ENCODE assay signal across 13 cellular contexts in the genomic region with DNA sequence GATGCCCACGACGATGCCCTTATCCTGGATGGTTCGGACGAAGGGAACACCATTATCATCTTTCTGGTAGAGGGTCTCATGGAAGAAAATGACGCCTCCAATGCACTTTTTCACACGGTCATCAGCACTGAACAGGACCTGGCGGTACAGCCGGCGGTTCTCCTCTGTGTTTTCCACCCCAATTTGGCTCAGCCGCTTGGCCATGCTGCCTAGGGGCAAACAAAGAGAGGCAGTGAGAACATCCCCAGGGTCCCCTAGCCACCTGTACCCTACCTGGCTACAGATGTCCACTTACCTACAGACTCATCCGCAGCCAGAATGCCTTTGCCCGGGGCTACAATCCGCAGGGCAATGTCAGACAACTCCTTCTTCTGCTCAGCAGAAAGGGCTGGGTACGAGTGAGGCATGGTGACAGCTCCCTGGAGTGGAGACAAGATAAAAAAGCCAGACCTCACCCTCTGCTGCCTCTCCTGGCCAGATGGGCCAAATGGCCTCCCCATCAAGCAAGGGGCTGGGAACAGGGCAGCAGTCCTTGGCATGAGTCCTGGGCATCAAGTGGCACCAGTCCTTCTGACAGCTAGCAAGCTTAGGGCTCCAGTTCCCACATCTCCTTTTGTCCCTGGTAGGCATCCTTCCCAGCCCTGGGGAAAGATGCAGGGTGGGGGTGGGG. TPM values are rescaled to one million over a fixed set of nuclear protein-coding genes. Genes with fewer than 3 reads are reported as not detected.
A peak's percentile ranks its signal among the peaks of the same experiment; 100 is the strongest.
DNase-seq lines count a peak whose midpoint lies in the region; ATAC-seq and TF ChIP-seq lines count a peak whose summit lies in the region.
"Had no signal": no experiment of that assay in that cellular context is flagged by ENCODE, and none has a peak within 500 bp of the region (broad histone marks: within the 10 kb centered on the region; RNA-seq: fewer than 3 reads in every experiment).

No MANE protein-coding gene starts in this region.

- H3F3A ChIP-seq in SK-N-SH (replicated peaks; ENCODE audit: insufficient read depth): peaks cover 14% of the 10 kb centered on the region

- DNase-seq in SK-N-SH: peak; percentile 76
- DNase-seq in NCI-H69 (lab: John Stamatoyannopoulos, UW): peak; percentile 41
- DNase-seq in endodermal cell: peak; percentile 69
- DNase-seq in occipital lobe (lab: John Stamatoyannopoulos, UW): peak; percentile 16
- no peak for DNase-seq in aorta
- no peak for DNase-seq in effector CD8-positive, alpha-beta T cell (lab: John Stamatoyannopoulos, UW)
- DNase-seq: activated B cell treated with CpG ODN at 0.5 μM for 24 hours; activated naive CD4-positive, alpha-beta T cell; EL; HCEC 1CT; NCI-H2081 treated with DMSO at 0.1 percent for 48 hours had no signal

- H3K4me1 ChIP-seq in SK-N-SH (ENCODE audit: control insufficient read depth in 1 of 2, insufficient read depth in 2 of 2, low read depth in 1 of 2, low read length in 1 of 2) (peaks cover 0 to 36% of the 10 kb centered on the region in 2 experiments; a peak in 3 of 4 replicates), endodermal cell (ENCODE audit: control insufficient read depth, insufficient read depth, low read length) (no peaks in the 10 kb centered on the region), aorta (ENCODE audit: control insufficient read depth in 1 of 2, insufficient read depth in 2 of 2, low read length in 2 of 2) (peaks cover 0 to 2% of the 10 kb centered on the region in 2 donors)

- peaks cover 17% of the 10 kb centered on the region for H3K4me1 Mint-ChIP-seq in endodermal cell

- H3K4me3 ChIP-seq in SK-N-SH (ENCODE audit: low read depth in 2 of 2, low read length in 1 of 2) (no peak overlapping the region; a peak in 1 of 4 replicates), endodermal cell (ENCODE audit: low read length) (no peak overlapping the region), aorta (ENCODE audit: low read length in 2 of 2) (no peak overlapping the region)

- intact Hi-C loops in aorta (cut with DNase I): no loop called here

- ATAC-seq in SK-N-SH treated with all-trans-retinoic acid at 6 μM for 48 hours: no peak
- no peak for ATAC-seq in aorta (ENCODE audit: low FRiP score)
- ATAC-seq in GM18505 (IDR thresholded peaks at IDR 0.05; ENCODE audit: unreplicated experiment): no peak

- no peak overlapping the region for H2AFZ ChIP-seq in SK-N-SH (ENCODE audit: low read depth)

- H3K27ac Mint-ChIP-seq in endodermal cell: no peak overlapping the region

- no peak for TF ChIP-seq POLR2A in GM18505 (IDR thresholded peaks at IDR 0.05; ENCODE audit: borderline replicate concordance, extremely low read depth, insufficient read depth, insufficient read length)

- H3K36me3 Mint-ChIP-seq in endodermal cell (ENCODE audit: low read depth): peaks cover 36% of the 10 kb centered on the region

- H3K36me3 ChIP-seq in SK-N-SH (replicated peaks in 1 of 2; ENCODE audit: control insufficient read depth in 1 of 2, insufficient read depth in 2 of 2, low read length in 1 of 2) (peaks cover 12 to 31% of the 10 kb centered on the region in 2 experiments), endodermal cell (ENCODE audit: control insufficient read depth, insufficient read depth, low read length) (peaks cover 32% of the 10 kb centered on the region), aorta (ENCODE audit: control insufficient read depth in 1 of 2, insufficient read depth in 2 of 2, low read length in 1 of 2) (no peaks in the 10 kb centered on the region)

- H3K27ac ChIP-seq in SK-N-SH (ENCODE audit: low read depth in 2 of 2, low read length in 1 of 2) (peak overlapping the region in 1 of 2 experiments; percentile 67; a peak in 2 of 4 replicates), endodermal cell (ENCODE audit: low read depth, low read length) (no peak overlapping the region), aorta (ENCODE audit: low read depth in 1 of 2, low read length in 2 of 2) (no peak overlapping the region)

- peaks cover 8% of the 10 kb centered on the region for H3K79me2 ChIP-seq in SK-N-SH (ENCODE audit: insufficient read depth)

- TF ChIP-seq EP300 in SK-N-SH (IDR thresholded peaks at IDR 0.05; ENCODE audit: borderline replicate concordance in 1 of 2, low read depth in 1 of 2, low read length in 1 of 2): peak in 1 of 2 experiments; percentile 54; a peak in 2 of 4 replicates

- WGBS in SK-N-SH (ENCODE audit: low lambda C conversion rate): 82% methylated on average over 10 of the region's 14 CpGs
- 90 to 94% methylated on average over 13 to 14 of the region's 14 CpGs for WGBS in endodermal cell (ENCODE audit: insufficient coverage in 1 of 2, insufficient read length in 1 of 2), 2 experiments
- 96 to 97% methylated on average over 14 of the region's 14 CpGs for WGBS in aorta, 2 donors

- H4K20me1 ChIP-seq in SK-N-SH (ENCODE audit: insufficient read depth): no peaks in the 10 kb centered on the region

- TF ChIP-seq CTCF in SK-N-SH (IDR thresholded peaks at IDR 0.05) (no peak), endodermal cell (conservative IDR thresholded peaks at IDR 0.05) (peak; percentile 47)

- peak; percentile 48 for TF ChIP-seq RAD21 in SK-N-SH (IDR thresholded peaks at IDR 0.05; ENCODE audit: low read length)

- no peak overlapping the region for H3K4me2 ChIP-seq in SK-N-SH

- POLR2A ChIA-PET in SK-N-SH (lab: Yijun Ruan, JAX): interaction anchor here (1.6 kb wide), 1 partner anchor 170 kb away, joined by 3 read pairs; no protein-coding TSS in a partner anchor

- no peaks in the 10 kb centered on the region for H3K9me2 ChIP-seq in SK-N-SH

- H3K9me3 Mint-ChIP-seq in endodermal cell: no peaks in the 10 kb centered on the region
- H3K9me3 Mint-ChIP-seq: activated B cell treated with CpG ODN at 0.5 μM for 24 hours had no signal

- H3K9ac ChIP-seq in SK-N-SH: no peak overlapping the region
- H3K9ac ChIP-seq in endodermal cell (ENCODE audit: extremely low read depth, low read length, poor library complexity, severe bottlenecking): no peak overlapping the region

- H3K9me3 ChIP-seq in SK-N-SH (no peaks in the 10 kb centered on the region), endodermal cell (ENCODE audit: control insufficient read depth, low read length) (no peaks in the 10 kb centered on the region), aorta (ENCODE audit: control insufficient read depth, low read length) (no peaks in the 10 kb centered on the region)

- no peaks in the 10 kb centered on the region for H3K27me3 ChIP-seq in SK-N-SH (ENCODE audit: insufficient read depth)
- H3K27me3 ChIP-seq in endodermal cell (ENCODE audit: control insufficient read depth, insufficient read depth, low read length, poor library complexity, severe bottlenecking): peaks cover 4% of the 10 kb centered on the region
- H3K27me3 ChIP-seq in aorta (ENCODE audit: control insufficient read depth in 1 of 2, insufficient read depth in 2 of 2, low read length in 1 of 2): no peaks in the 10 kb centered on the region

- peaks cover 25% of the 10 kb centered on the region for H3K27me3 Mint-ChIP-seq in endodermal cell (ENCODE audit: insufficient read depth)
- H3K27me3 Mint-ChIP-seq: activated B cell treated with CpG ODN at 0.5 μM for 24 hours had no signal

- CTCF ChIA-PET in SK-N-SH (lab: Yijun Ruan, JAX): interaction anchor here (0.7 to 1.7 kb wide), 11 partner anchors 9 to 175 kb away, joined by 3 to 19 read pairs (median 3); no protein-coding TSS in a partner anchor

- H3K4me3 Mint-ChIP-seq in endodermal cell: no peak overlapping the region

TF ChIP-seq in SK-N-SH, 30 proteins besides CTCF, POLR2A, EP300 and RAD21 (continues in another document):
- peak; percentile 64 for TF ChIP-seq GATA2 (CRISPR knock-in tag; IDR thresholded peaks at IDR 0.05)

TF ChIP-seq in SK-N-SH treated with all-trans-retinoic acid at 6 μM for 48 hours, 23 proteins besides CTCF, POLR2A, EP300 and RAD21 (continues in another document):
- TF ChIP-seq ZFP30 (CRISPR knock-in tag; IDR thresholded peaks at IDR 0.05): no peak
- no peak for TF ChIP-seq ZFP3 (CRISPR knock-in tag; IDR thresholded peaks at IDR 0.05)
- no peak for TF ChIP-seq CSDC2 (CRISPR knock-in tag; IDR thresholded peaks at IDR 0.05)
- TF ChIP-seq ARNTL (CRISPR knock-in tag; IDR thresholded peaks at IDR 0.05; ENCODE audit: borderline replicate concordance, low read depth): no peak

RNA-seq across cellular contexts. Expression of gene ALDOC, which starts 1.4 kb away (rescaled TPM):
- polyA plus RNA-seq in SK-N-SH (2012; rRNA removed) (10.1 and 10.3 TPM in 2 replicates), aorta (10 to 100 TPM; 15.4 to 30.4 TPM)
- 5.8 and 9.9 TPM in 2 replicates for polyA plus RNA-seq in SK-N-SH (2012; cell fraction: cytosol; rRNA removed)
- 7.8 and 9.9 TPM in 2 replicates for polyA plus RNA-seq in SK-N-SH (2012; cell fraction: nucleus; rRNA removed)
- total RNA-seq in endodermal cell (10 to 100 TPM; 12.3 to 14.1 TPM), occipital lobe (78.1 TPM), aorta (10 to 100 TPM; 22.1 to 27.1 TPM)
- polyA plus RNA-seq in endodermal cell (2013, experiment 1 of 2): 46.7 TPM
- polyA plus RNA-seq in endodermal cell (2013, experiment 2 of 2): 37.3 TPM

RNA-seq across cellular contexts. Expression of gene PIGS, which starts 3.9 kb away (rescaled TPM):
- polyA plus RNA-seq in SK-N-SH (2012; rRNA removed) (54.9 and 78.5 TPM in 2 replicates), aorta (10 to 100 TPM; 21.8 to 37.7 TPM)
- polyA plus RNA-seq in SK-N-SH (2012; cell fraction: cytosol; rRNA removed): 46.0 and 65.3 TPM in 2 replicates
- 60.3 and 73.0 TPM in 2 replicates for polyA plus RNA-seq in SK-N-SH (2012; cell fraction: nucleus; rRNA removed)
- total RNA-seq in endodermal cell (10 to 100 TPM; 34.9 to 43.0 TPM), occipital lobe (12.8 TPM), aorta (10 to 100 TPM; 33.5 to 38.7 TPM)
- polyA plus RNA-seq in endodermal cell (2013, experiment 1 of 2): 69.2 TPM
- polyA plus RNA-seq in endodermal cell (2013, experiment 2 of 2): 59.0 TPM

RNA-seq across cellular contexts. Expression of gene UNC119, which starts 22.8 kb away (rescaled TPM):
- polyA plus RNA-seq in SK-N-SH (2012; rRNA removed): 89.9 and 106 TPM in 2 replicates
- polyA plus RNA-seq in SK-N-SH (2012; cell fraction: cytosol; rRNA removed): 49.1 and 66.9 TPM in 2 replicates
- polyA plus RNA-seq in SK-N-SH (2012; cell fraction: nucleus; rRNA removed): 187 and 203 TPM in 2 replicates
- 10 to 100 TPM; 46.7 to 59.0 TPM for total RNA-seq in endodermal cell
- polyA plus RNA-seq in endodermal cell (2013, experiment 1 of 2): 64.3 TPM
- polyA plus RNA-seq in endodermal cell (2013, experiment 2 of 2): 59.8 TPM
- total RNA-seq in occipital lobe: 31.5 TPM
- total RNA-seq in aorta: 10 to 100 TPM; 17.4 to 25.7 TPM
- 10 to 100 TPM; 18.7 to 36.6 TPM for polyA plus RNA-seq in aorta

RNA-seq across cellular contexts. Expression of gene SPAG5, which starts 23.6 kb away (rescaled TPM):
- polyA plus RNA-seq in SK-N-SH (2012; rRNA removed) (36.5 and 42.3 TPM in 2 replicates), aorta (1 to 10 TPM; 1.6 to 4.3 TPM)
- polyA plus RNA-seq in SK-N-SH (2012; cell fraction: cytosol; rRNA removed): 28.0 and 31.0 TPM in 2 replicates
- 100 and 104 TPM in 2 replicates for polyA plus RNA-seq in SK-N-SH (2012; cell fraction: nucleus; rRNA removed)
- total RNA-seq in endodermal cell (100 to 1,000 TPM in 1 of 2 donors, 10 to 100 TPM in 1; 84.8 to 132 TPM), occipital lobe (4.7 TPM), aorta (1 to 10 TPM; 2.2 to 3.6 TPM)
- 103 TPM for polyA plus RNA-seq in endodermal cell (2013, experiment 1 of 2)
- 113 TPM for polyA plus RNA-seq in endodermal cell (2013, experiment 2 of 2)

RNA-seq across cellular contexts. Expression of gene RSKR, which starts 38.7 kb away (rescaled TPM):
- 7.9 and 13.1 TPM in 2 replicates for polyA plus RNA-seq in SK-N-SH (2012; rRNA removed)
- 1.7 and 2.5 TPM in 2 replicates for polyA plus RNA-seq in SK-N-SH (2012; cell fraction: cytosol; rRNA removed)
- 62.1 and 74.4 TPM in 2 replicates for polyA plus RNA-seq in SK-N-SH (2012; cell fraction: nucleus; rRNA removed)
- total RNA-seq in endodermal cell: 10 to 100 TPM; 25.5 to 27.6 TPM
- 21.8 TPM for polyA plus RNA-seq in endodermal cell (2013, experiment 1 of 2)
- 21.9 TPM for polyA plus RNA-seq in endodermal cell (2013, experiment 2 of 2)
- 16.5 TPM for total RNA-seq in occipital lobe
- 10 to 100 TPM in 1 of 2 donors, 1 to 10 TPM in 1; 6.3 to 15.7 TPM for total RNA-seq in aorta
- polyA plus RNA-seq in aorta: 1 to 10 TPM in 1 of 2 donors, under 1 TPM in 1; 0.13 to 3.0 TPM

Comparison
In these comparisons a context has a peak if more than half of its experiments do, and no peak if none do; other contexts are left out.
1. DNase-seq: peak in SK-N-SH (single experiment), NCI-H69 (single experiment), endodermal cell (single experiment) and occipital lobe (single experiment); none in aorta (0 of 2) and effector CD8-positive, alpha-beta T cell (single experiment).